ENCODE assay signal across 22 cellular contexts in the genomic region with DNA sequence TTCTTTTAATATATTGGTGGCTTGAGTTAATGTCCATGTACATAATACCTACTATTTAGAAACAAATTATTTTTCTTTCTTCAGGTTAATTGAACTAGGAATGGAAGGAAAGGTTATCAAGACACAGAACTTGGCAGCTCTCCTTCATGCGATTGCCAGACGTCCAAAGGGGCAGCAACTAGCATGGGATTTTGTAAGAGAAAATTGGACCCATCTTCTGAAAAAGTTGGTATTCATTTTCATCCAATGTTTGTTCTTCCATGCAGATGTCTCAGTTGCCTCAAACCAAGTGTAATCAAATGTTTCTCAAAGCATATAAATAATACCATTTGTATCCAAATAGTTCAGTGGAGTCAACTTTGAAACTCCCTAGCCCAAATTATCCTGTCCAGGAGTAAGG. TPM values are rescaled to one million over a fixed set of nuclear protein-coding genes. Genes with fewer than 3 reads are reported as not detected.
"Had no signal": no experiment of that assay in that cellular context is flagged by ENCODE, and none has a peak within 500 bp of the region (broad histone marks: within the 10 kb centered on the region; RNA-seq: fewer than 3 reads in every experiment).

No MANE protein-coding gene starts in this region.

- DNase-seq: kidney glomerular epithelial cell; left cardiac atrium; left lung; naive B cell; natural killer cell; nephron progenitor cell; occipital lobe; stimulated activated CD4-positive, alpha-beta T cell treated with anti-CD3 and anti-CD28 coated beads, Interleukin-12 subunit alpha, Interleukin-12 subunit beta, amount 100 ng/mL, for 4 hours; stimulated activated CD4-positive, alpha-beta T cell treated with anti-CD3 and anti-CD28 coated beads, Interleukin-15, amount 100 ng/mL, for 24 hours; stimulated activated CD4-positive, alpha-beta T cell treated with anti-CD3 and anti-CD28 coated beads, Interleukin-2, amount 100 ng/mL, for 24 hours; stimulated activated CD4-positive, alpha-beta T cell treated with anti-CD3 and anti-CD28 coated beads, Interleukin-4, amount 100 ng/mL, for 1 hour; stimulated activated naive B cell treated with anti-CD40 and anti-IgM and Interleukin-4, amounts not matched to agents 10 μg/mL and 1 μg/mL and 100 μg/mL, for 72 hours; stimulated activated naive CD8-positive, alpha-beta T cell treated with anti-CD3 and anti-CD28 coated beads, Interleukin-15, Interleukin-2, amounts not matched to agents 100 U/mL and 50 U/mL, for 24 hours; stomach; testis; thyroid gland; transverse colon; upper lobe of left lung had no signal

- ATAC-seq: left cardiac atrium; left lung; natural killer cell; sciatic nerve; stimulated activated naive B cell treated with anti-CD40 and anti-IgM and Interleukin-4, amounts not matched to agents 10 μg/mL and 1 μg/mL and 100 μg/mL, for 72 hours; stimulated activated naive CD8-positive, alpha-beta T cell treated with anti-CD3 and anti-CD28 coated beads, Interleukin-15, Interleukin-2, amounts not matched to agents 100 U/mL and 50 U/mL, for 24 hours had no signal

- H3K4me3 Mint-ChIP-seq: mesothelial cell of epicardium; naive B cell; natural killer cell; nephron progenitor cell; neural progenitor cell; stimulated activated naive B cell treated with anti-CD40 and anti-IgM and Interleukin-4, amounts not matched to agents 10 μg/mL and 1 μg/mL and 100 μg/mL, for 72 hours had no signal

- H3K36me3 Mint-ChIP-seq: mesothelial cell of epicardium, neural progenitor cell had no signal

- H3K27me3 Mint-ChIP-seq: naive B cell; progenitor cell of endocrine pancreas; stimulated activated naive B cell treated with anti-CD40 and anti-IgM and Interleukin-4, amounts not matched to agents 10 μg/mL and 1 μg/mL and 100 μg/mL, for 72 hours had no signal

- H3K27ac Mint-ChIP-seq: mesothelial cell of epicardium; nephron progenitor cell; neural progenitor cell; progenitor cell of endocrine pancreas; stimulated activated naive B cell treated with anti-CD40 and anti-IgM and Interleukin-4, amounts not matched to agents 10 μg/mL and 1 μg/mL and 100 μg/mL, for 72 hours had no signal

- H3K4me1 Mint-ChIP-seq: natural killer cell had no signal

- H3K9me3 Mint-ChIP-seq: mesothelial cell of epicardium; naive B cell; natural killer cell; stimulated activated naive B cell treated with anti-CD40 and anti-IgM and Interleukin-4, amounts not matched to agents 10 μg/mL and 1 μg/mL and 100 μg/mL, for 72 hours had no signal

RNA-seq across cellular contexts. Expression of gene ERAP2, which starts 36.9 kb away (rescaled TPM):
- total RNA-seq: progenitor cell of endocrine pancreas had no signal
